In genomic region chr19:18322318-18322758, GRCh38 we compare ENCODE assay signal across 8 cellular contexts. TPM values are rescaled to one million over a fixed set of nuclear protein-coding genes. Genes with fewer than 3 reads are reported as not detected.
DNase-seq lines count a peak whose midpoint lies in the region; ATAC-seq and TF ChIP-seq lines count a peak whose summit lies in the region.

No MANE protein-coding gene starts in this region.

- POLR2A ChIA-PET in activated B cell treated with CpG ODN at 0.5 μM for 24 hours (lab: Charles Lee) = interaction anchor here (0.6 to 21.9 kb wide), 21 partner anchors 10 to 647 kb away, joined by 3 to 857 read pairs (median 5); partner anchors contain the start of genes ELL, IQCN, JUND and MPV17L2

- H3K27me3 Mint-ChIP-seq in activated B cell treated with CpG ODN at 0.5 μM for 24 hours = no peaks in the 10 kb centered on the region

- peak; percentile 82 for DNase-seq in activated CD8-positive, alpha-beta memory T cell treated with anti-CD3 and anti-CD28 coated beads for 24 hours
- no peak for DNase-seq in activated CD8-positive, alpha-beta memory T cell treated with anti-CD3 and anti-CD28 coated beads, Interleukin-2, amount 50 U/mL, for 4 hours
- DNase-seq in LoVo (ENCODE audit: low spot score) (peak; percentile 50), activated B cell treated with CpG ODN at 0.5 μM for 24 hours (no peak), fibroblast of peridontal ligament (ENCODE audit: extremely low read depth) (peak; percentile 69)

- H3K4me1 ChIP-seq in neuron (ENCODE audit: insufficient read depth, low read length) = peaks cover 19% of the 10 kb centered on the region

- no peaks in the 10 kb centered on the region for H3K9me3 Mint-ChIP-seq in activated B cell treated with CpG ODN at 0.5 μM for 24 hours

- no peaks in the 10 kb centered on the region for H3K9me3 ChIP-seq in neuron (ENCODE audit: low read length)

- peaks cover 51% of the 10 kb centered on the region for H3K4me1 Mint-ChIP-seq in activated B cell treated with CpG ODN at 0.5 μM for 24 hours

- H3K4me3 ChIP-seq in neuron (ENCODE audit: low read length) = peak overlapping the region; percentile 95

- H3K27me3 ChIP-seq in neuron (ENCODE audit: insufficient read depth, low read length) = no peaks in the 10 kb centered on the region

- peak overlapping the region; percentile 85 for H3K4me3 Mint-ChIP-seq in activated B cell treated with CpG ODN at 0.5 μM for 24 hours

- intact Hi-C loops in activated B cell treated with CpG ODN at 0.5 μM for 24 hours (cut with micrococcal nuclease) = loop anchor here (2.0 kb wide), 1 partner anchor 118 kb away; the partner anchor contains the start of gene RAB3A

- CTCF ChIA-PET in activated B cell treated with CpG ODN at 0.5 μM for 24 hours (lab: Charles Lee) = interaction anchor here (0.6 to 8.4 kb wide), 11 partner anchors 16 to 131 kb away, joined by 3 to 232 read pairs (median 3); partner anchors contain the start of gene JUND

- H3K27ac Mint-ChIP-seq in activated B cell treated with CpG ODN at 0.5 μM for 24 hours = peak overlapping the region; percentile 74

- peak overlapping the region; percentile 49 for H2AFZ ChIP-seq in neuron (ENCODE audit: low read depth, low read length)

- ATAC-seq in activated B cell treated with CpG ODN at 0.5 μM for 24 hours (ENCODE audit: low read depth) (no peak), GM21786 (IDR thresholded peaks at IDR 0.05; ENCODE audit: unreplicated experiment) (no peak), HG02852 (IDR thresholded peaks at IDR 0.05; ENCODE audit: unreplicated experiment) (no peak)

- no peaks in the 10 kb centered on the region for H3K36me3 Mint-ChIP-seq in activated B cell treated with CpG ODN at 0.5 μM for 24 hours (ENCODE audit: low read depth)

- peaks cover 5% of the 10 kb centered on the region for H3K36me3 ChIP-seq in neuron (ENCODE audit: insufficient read depth, low read length)

- no peak for TF ChIP-seq CTCF in activated B cell treated with CpG ODN at 0.5 μM for 24 hours (IDR thresholded peaks at IDR 0.05)

RNA-seq across cellular contexts. Expression of gene LSM4, which starts 0.5 kb away (rescaled TPM):
- 59.2 and 70.3 TPM in 2 replicates for total RNA-seq in activated B cell treated with CpG ODN at 0.5 μM for 24 hours

RNA-seq across cellular contexts. Expression of gene PGPEP1, which starts 18.1 kb away (rescaled TPM):
- total RNA-seq in activated B cell treated with CpG ODN at 0.5 μM for 24 hours = 5.6 and 6.9 TPM in 2 replicates

RNA-seq across cellular contexts. Expression of gene JUND, which starts 40.9 kb away (rescaled TPM):
- 206 and 225 TPM in 2 replicates for total RNA-seq in activated B cell treated with CpG ODN at 0.5 μM for 24 hours

RNA-seq across cellular contexts. Expression of gene IQCN, which starts 48.1 kb away (rescaled TPM):
- total RNA-seq in activated B cell treated with CpG ODN at 0.5 μM for 24 hours = 15.6 and 17.8 TPM in 2 replicates

Comparison
In these comparisons a context has a peak if more than half of its experiments do, and no peak if none do; other contexts are left out.
1. DNase-seq: peak in activated CD8-positive, alpha-beta memory T cell treated with anti-CD3 and anti-CD28 coated beads for 24 hours (single experiment), LoVo (single experiment) and fibroblast of peridontal ligament (single experiment); none in activated CD8-positive, alpha-beta memory T cell treated with anti-CD3 and anti-CD28 coated beads, Interleukin-2, amount 50 U/mL, for 4 hours (single experiment) and activated B cell treated with CpG ODN at 0.5 μM for 24 hours (single experiment).